In the genomic region with DNA sequence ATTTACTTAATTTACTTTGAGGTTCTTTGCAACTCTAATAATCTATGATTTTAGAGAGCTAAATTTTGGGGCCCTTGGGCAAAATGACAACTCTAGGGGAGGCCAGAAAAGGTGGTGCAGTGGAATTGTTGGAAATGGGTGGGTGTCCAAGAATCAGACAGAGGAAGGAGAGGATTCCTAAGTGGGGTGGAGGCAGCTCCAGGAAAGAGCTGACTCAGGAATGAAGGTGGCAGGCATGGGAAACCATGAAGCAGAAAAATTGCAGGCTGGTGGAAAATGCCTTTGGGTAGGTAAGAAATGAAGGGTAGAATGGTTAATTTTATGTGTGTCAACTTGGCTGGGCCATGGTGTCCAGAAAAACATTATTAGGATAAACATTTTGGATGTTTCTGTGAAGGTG, we compare ENCODE assay signal across 15 cellular contexts.
"Had no signal": no experiment of that assay in that cellular context is flagged by ENCODE, and none has a peak within 500 bp of the region (broad histone marks: within the 10 kb centered on the region; RNA-seq: fewer than 3 reads in every experiment).

No MANE protein-coding gene starts in this region.

- H3K9me3 ChIP-seq: adrenal gland, gastroesophageal sphincter, left ventricle myocardium inferior, sigmoid colon had no signal

- H3K4me1 ChIP-seq: adrenal gland had no signal

- H3K4me3 ChIP-seq: adrenal gland, cardiac muscle cell, dorsolateral prefrontal cortex, gastroesophageal sphincter, left ventricle myocardium inferior, sigmoid colon had no signal

- ATAC-seq: activated CD8-positive, alpha-beta T cell treated with anti-CD3 and anti-CD28 coated beads for 36 hours; gastroesophageal sphincter; stimulated activated naive CD8-positive, alpha-beta T cell treated with anti-CD3 and anti-CD28 coated beads, Interleukin-15, amount 100 ng/mL, for 72 hours had no signal

- DNase-seq: activated CD4-positive, alpha-beta T cell treated with anti-CD3 and anti-CD28 coated beads for 4 hours; activated CD8-positive, alpha-beta T cell treated with anti-CD3 and anti-CD28 coated beads for 36 hours; activated effector memory CD4-positive, alpha-beta T cell treated with anti-CD3 and anti-CD28 coated beads, Interleukin-2, amount 50 U/mL, for 16 hours; activated T-cell treated with anti-CD3 and anti-CD28 coated beads, Interleukin-2, amount 50 U/mL, for 48 hours; adrenal gland; dorsolateral prefrontal cortex; left ventricle myocardium inferior; mesenchymal stem cell; nephron progenitor cell; sigmoid colon; stimulated activated CD4-positive, alpha-beta T cell treated with anti-CD3 and anti-CD28 coated beads, Interleukin-1b, Interleukin-23, amount 100 ng/mL, for 48 hours; stimulated activated naive CD8-positive, alpha-beta T cell treated with anti-CD3 and anti-CD28 coated beads, Interleukin-15, amount 100 ng/mL, for 72 hours; T-helper 1 cell had no signal

- H3K36me3 ChIP-seq: adrenal gland, cardiac muscle cell, gastroesophageal sphincter, left ventricle myocardium inferior, sigmoid colon had no signal

- H3K27me3 ChIP-seq: adrenal gland, cardiac muscle cell, gastroesophageal sphincter, sigmoid colon had no signal

- H3K27ac ChIP-seq: adrenal gland, dorsolateral prefrontal cortex, gastroesophageal sphincter, left ventricle myocardium inferior, sigmoid colon had no signal
